In the genomic region with DNA sequence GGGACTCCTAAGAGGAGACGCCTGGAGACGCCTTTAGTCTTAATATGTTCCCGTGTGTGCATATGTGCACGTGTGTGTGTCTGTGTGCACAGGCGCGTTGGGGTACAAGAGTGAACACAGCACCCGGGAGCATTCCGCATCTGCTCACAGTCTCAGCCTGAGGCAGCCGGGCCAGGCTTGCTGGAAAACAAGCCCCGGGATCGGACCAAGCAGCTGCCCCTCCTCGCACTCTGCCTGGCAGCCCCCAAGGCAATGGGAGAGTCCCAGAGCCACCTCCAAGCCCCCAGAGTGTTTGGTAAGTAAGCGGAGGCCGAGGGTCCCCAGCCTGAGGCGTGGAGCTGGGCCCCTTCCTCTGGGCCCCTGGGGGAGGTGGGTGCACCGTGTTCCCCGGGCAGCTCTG, we compare ENCODE assay signal across 22 cellular contexts.
"Had no signal": no experiment of that assay in that cellular context is flagged by ENCODE, and none has a peak within 500 bp of the region (broad histone marks: within the 10 kb centered on the region; RNA-seq: fewer than 3 reads in every experiment).

No MANE protein-coding gene starts in this region.

- H3K9me3 ChIP-seq: esophagus muscularis mucosa, heart right ventricle, left lung, lower lobe of right lung had no signal

- DNase-seq: dermis blood vessel endothelial cell; dorsolateral prefrontal cortex; effector CD4-positive, alpha-beta T cell; effector memory CD4-positive, alpha-beta T cell; foreskin keratinocyte; glutamatergic neuron; head of caudate nucleus; heart right ventricle; hippocampal formation; left cardiac atrium; left lung; left ventricle myocardium superior; lower lobe of right lung; mesendoderm; midbrain had no signal

- H3K27ac ChIP-seq: coronary artery, esophagus muscularis mucosa, foreskin keratinocyte, heart right ventricle, left lung had no signal

- FAIRE-seq: colon, endothelial cell of umbilical vein, frontal cortex, islet of Langerhans, keratinocyte had no signal

- H3K36me3 ChIP-seq: esophagus muscularis mucosa, heart right ventricle, left lung, lower lobe of right lung had no signal

- H3K4me3 ChIP-seq: coronary artery, dorsolateral prefrontal cortex, esophagus muscularis mucosa, heart right ventricle, left lung, lower lobe of right lung had no signal

- ATAC-seq: foreskin keratinocyte, heart right ventricle, left cardiac atrium, left lung, left ventricle myocardium superior, lower lobe of right lung had no signal
